23 cellular contexts compared by ENCODE assay signal in the genomic region with DNA sequence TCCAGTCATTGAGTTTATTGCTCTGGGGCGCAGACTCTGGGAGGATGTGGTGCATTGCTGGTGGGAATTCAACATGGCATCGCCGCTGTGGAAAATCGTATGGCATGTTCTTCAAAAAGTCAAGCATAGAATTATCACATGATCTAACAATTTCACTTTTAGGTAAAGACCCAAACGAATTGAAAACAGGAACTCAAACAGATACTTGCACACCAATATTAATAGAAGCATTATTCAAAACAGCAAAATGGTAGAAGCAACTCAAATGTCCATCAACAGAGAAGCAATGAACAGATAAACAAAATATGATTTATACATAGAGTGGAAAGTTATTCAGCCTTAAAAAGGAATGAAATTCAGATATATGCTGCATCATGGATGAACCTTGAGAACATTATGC. TPM values are rescaled to one million over a fixed set of nuclear protein-coding genes. Genes with fewer than 3 reads are reported as not detected.
A peak's percentile ranks its signal among the peaks of the same experiment; 100 is the strongest.
DNase-seq lines count a peak whose midpoint lies in the region; ATAC-seq, FAIRE-seq and TF ChIP-seq lines count a peak whose summit lies in the region.
"Had no signal": no experiment of that assay in that cellular context is flagged by ENCODE, and none has a peak within 500 bp of the region (broad histone marks: within the 10 kb centered on the region; RNA-seq: fewer than 3 reads in every experiment).

No MANE protein-coding gene starts in this region.

- no peak overlapping the region for H3K18ac ChIP-seq in trophoblast cell (ENCODE audit: low read length)

- FAIRE-seq in GM18507 (lab: Jason Lieb, UNC), result peak; percentile 85
- FAIRE-seq: A204.1, K562 had no signal

- no peak overlapping the region for H2BK5ac ChIP-seq in trophoblast cell (ENCODE audit: low read depth, low read length, poor library complexity)

- intact Hi-C loops in sciatic nerve (cut with DNase I), result no loop called here

- H3K27me3 ChIP-seq in OCI-LY3 (ENCODE audit: low read depth, low read length), result no peaks in the 10 kb centered on the region
- H3K27me3 ChIP-seq in trophoblast cell (ENCODE audit: insufficient read depth, low read length), result no peaks in the 10 kb centered on the region
- H3K27me3 ChIP-seq: BLaER1 had no signal

- H3K79me2 ChIP-seq in OCI-LY3 (ENCODE audit: low read length), result no peaks in the 10 kb centered on the region
- no peaks in the 10 kb centered on the region for H3K79me2 ChIP-seq in trophoblast cell (ENCODE audit: control insufficient read depth, insufficient read depth, low read length, poor library complexity)

- H2AK5ac ChIP-seq in trophoblast cell (ENCODE audit: low read length), result no peak overlapping the region

- ATAC-seq in sciatic nerve (no peak), GM18511 (IDR thresholded peaks at IDR 0.05; ENCODE audit: unreplicated experiment) (no peak)
- ATAC-seq: K562 had no signal

- H2BK12ac ChIP-seq in trophoblast cell (ENCODE audit: low read length), result no peak overlapping the region

- H4K12ac ChIP-seq in trophoblast cell (ENCODE audit: low read depth, low read length), result no peak overlapping the region

- no peak overlapping the region for H3K14ac ChIP-seq in trophoblast cell (ENCODE audit: low read length)

- no peak overlapping the region for H3K23ac ChIP-seq in trophoblast cell (ENCODE audit: low read length)

- H3K9me3 ChIP-seq in OCI-LY3 (ENCODE audit: insufficient read depth, low read length) (no peaks in the 10 kb centered on the region), trophoblast cell (ENCODE audit: insufficient read depth, low read depth, low read length) (no peaks in the 10 kb centered on the region)
- H3K9me3 ChIP-seq: BLaER1 had no signal

- no peak overlapping the region for H2AFZ ChIP-seq in OCI-LY3 (ENCODE audit: low read depth, low read length)
- H2AFZ ChIP-seq in trophoblast cell (ENCODE audit: insufficient read depth, low read length, poor library complexity), result no peak overlapping the region

- H3K4me2 ChIP-seq in OCI-LY3 (ENCODE audit: low read length), result peak overlapping the region; percentile 41
- no peak overlapping the region for H3K4me2 ChIP-seq in trophoblast cell (ENCODE audit: low read length)
- H3K4me2 ChIP-seq: BLaER1 had no signal

- H3K4me1 ChIP-seq in OCI-LY3 (ENCODE audit: low read length), result peaks cover 40% of the 10 kb centered on the region
- peaks cover 0 to 1% of the 10 kb centered on the region in 2 experiments for H3K4me1 ChIP-seq in trophoblast cell (ENCODE audit: control insufficient read depth in 1 of 2, insufficient read depth in 2 of 2, low read length in 2 of 2)

- no peak overlapping the region for H4K8ac ChIP-seq in trophoblast cell (ENCODE audit: low read depth, low read length)

- no peak overlapping the region for H3K4me3 ChIP-seq in GM12865 (ENCODE audit: low read depth, low read length)
- no peak overlapping the region for H3K4me3 ChIP-seq in OCI-LY3 (ENCODE audit: low read length)
- no peak overlapping the region for H3K4me3 ChIP-seq in trophoblast cell (ENCODE audit: low read depth, low read length)
- H3K4me3 ChIP-seq in coronary artery, result no peak overlapping the region
- H3K4me3 ChIP-seq: BLaER1, K562 had no signal

- H3K27ac ChIP-seq in OCI-LY3 (ENCODE audit: low read length) (peak overlapping the region; percentile 31; the same call in 1 of the 2 replicates), trophoblast cell (ENCODE audit: low read depth, low read length) (no peak overlapping the region), coronary artery (no peak overlapping the region)
- H3K27ac ChIP-seq: BLaER1, HL-60 had no signal

- H3K36me3 ChIP-seq in OCI-LY3 (replicated peaks; ENCODE audit: low read depth, low read length) (peaks cover 5% of the 10 kb centered on the region), trophoblast cell (ENCODE audit: control insufficient read depth in 1 of 2, insufficient read depth in 2 of 2, low read length in 2 of 2) (no peaks in the 10 kb centered on the region)

- no peaks in the 10 kb centered on the region for H4K20me1 ChIP-seq in OCI-LY3 (ENCODE audit: insufficient read depth, low read length)
- H4K20me1 ChIP-seq: BLaER1 had no signal

- H3K79me1 ChIP-seq in trophoblast cell (ENCODE audit: low read length), result no peaks in the 10 kb centered on the region

- no peak overlapping the region for H3K4ac ChIP-seq in trophoblast cell (ENCODE audit: low read depth, low read length)

- no peak overlapping the region for H2BK120ac ChIP-seq in trophoblast cell (ENCODE audit: insufficient read depth, low read length, poor library complexity)

- no CpG with 5 or more reads among the region's 5 CpGs for WGBS in trophoblast cell (ENCODE audit: extremely low coverage, insufficient coverage, insufficient read length)

- H4K91ac ChIP-seq in trophoblast cell (ENCODE audit: low read depth, low read length), result no peak overlapping the region

- no peak for TF ChIP-seq CTCF in GM12865 (IDR thresholded peaks at IDR 0.05; ENCODE audit: insufficient read depth, low read depth, low read length, missing control alignments)
- no peak for TF ChIP-seq CTCF in OCI-LY3 (IDR thresholded peaks at IDR 0.05; ENCODE audit: low read depth, low read length)
- no peak for TF ChIP-seq CTCF in coronary artery (IDR thresholded peaks at IDR 0.05)

- DNase-seq in GM12865 (ENCODE audit: low read depth) (peak; percentile 58), GM18507 (ENCODE audit: extremely low spot score, insufficient read length, low read depth) (no peak), sciatic nerve (ENCODE audit: low spot score) (peak; percentile 30), MV-4-11 (lab: John Stamatoyannopoulos, UW) (no peak), trophoblast cell (no peak), coronary artery (ENCODE audit: low spot score) (no peak)
- DNase-seq: AML-193; CD8-positive, alpha-beta memory T cell; COR-L47; DMS 273 treated with DMSO at 0.1 percent for 48 hours; DMS53; DND-41; EL; GOT3; H7 had no signal

- H3K9ac ChIP-seq in OCI-LY3 (ENCODE audit: low read length) (no peak overlapping the region), trophoblast cell (ENCODE audit: low read length) (no peak overlapping the region)
- H3K9ac ChIP-seq: BLaER1 had no signal

RNA-seq across cellular contexts. Expression of a gene that starts 15.9 kb away (rescaled TPM):
- 2.1 TPM for total RNA-seq in sciatic nerve
- 0.01 TPM in 1 of 2 replicates, not detected in the other for polyA plus RNA-seq in trophoblast cell (2013)
- total RNA-seq: G401, HT1080 had no signal
- polyA plus RNA-seq: K562 had no signal

RNA-seq across cellular contexts. Expression of a gene that starts 52.4 kb away (rescaled TPM):
- not detected for total RNA-seq in sciatic nerve
- 0.48 and 0.56 TPM in 2 replicates for polyA plus RNA-seq in trophoblast cell (2013)
- total RNA-seq: CD8-positive, alpha-beta memory T cell; G401; H7; HT1080; K562 had no signal
- polyA plus RNA-seq: CD8-positive, alpha-beta memory T cell; K562 had no signal

Comparison
In these comparisons a context has a peak if more than half of its experiments do, and no peak if none do; other contexts are left out.
1. DNase-seq: peak in GM12865 (single experiment) and sciatic nerve (single experiment); none in GM18507 (single experiment), MV-4-11 (single experiment), trophoblast cell (0 of 2) and coronary artery (single experiment).